Comparison of ENCODE assay signal across 1 cellular context in genomic region chr19:2087621-2088100, GRCh38.
TF ChIP-seq lines count a peak whose summit lies in the region.

No MANE protein-coding gene starts in this region.

TF ChIP-seq in IMR-90, 13 proteins besides CTCF, POLR2A, EP300 and RAD21 (continued from another document):
- TF ChIP-seq FOS (IDR thresholded peaks at IDR 0.05; ENCODE audit: low read depth, low read length) (no peak), MXI1 (IDR thresholded peaks at IDR 0.05; ENCODE audit: borderline replicate concordance, low read depth, low read length) (no peak), MAZ (IDR thresholded peaks at IDR 0.05; ENCODE audit: borderline replicate concordance, low read depth, low read length) (no peak), RCOR1 (IDR thresholded peaks at IDR 0.05; ENCODE audit: insufficient replicate concordance, low read length) (no peak), NFE2L2 (IDR thresholded peaks at IDR 0.05; ENCODE audit: low read depth, low read length) (no peak), CHD1 (IDR thresholded peaks at IDR 0.05; ENCODE audit: low read depth, low read length) (no peak)
